8 cellular contexts compared by ENCODE assay signal in genomic region chr3:32501785-32502088, GRCh38. TPM values are rescaled to one million over a fixed set of nuclear protein-coding genes. Genes with fewer than 3 reads are reported as not detected.
DNase-seq lines count a peak whose midpoint lies in the region; ATAC-seq and TF ChIP-seq lines count a peak whose summit lies in the region.

No MANE protein-coding gene starts in this region.

- peak overlapping the region; percentile 86 to 92 (median 87) for H3K9ac ChIP-seq in skeletal muscle tissue (ENCODE audit: low read depth in 1 of 3, low read length in 3 of 3)

- POLR2A ChIA-PET in RWPE1 (lab: Yijun Ruan, JAX; ENCODE audit: low non-redundant PET) = no interaction called here

- ATAC-seq in GM21723 (IDR thresholded peaks at IDR 0.05; ENCODE audit: unreplicated experiment) (peak; percentile 1), HG03521 (IDR thresholded peaks at IDR 0.05; ENCODE audit: unreplicated experiment) (no peak), GM19324 (IDR thresholded peaks at IDR 0.05; ENCODE audit: low FRiP score, unreplicated experiment) (no peak)

- peaks cover 2 to 9% (median 5%) of the 10 kb centered on the region in 3 donors for H3K4me1 ChIP-seq in skeletal muscle tissue (ENCODE audit: control insufficient read depth in 3 of 3, insufficient read depth in 3 of 3, low read length in 3 of 3)

- no peak for DNase-seq in RWPE1 (ENCODE audit: low spot score)
- no peak for DNase-seq in fibroblast of pulmonary artery (ENCODE audit: low read depth)
- no peak for DNase-seq in NCI-H1105 treated with DMSO at 0.1 percent for 48 hours (lab: John Stamatoyannopoulos, UW)
- DNase-seq in EL = no peak

- H3K9me3 ChIP-seq in skeletal muscle tissue (ENCODE audit: control insufficient read depth in 3 of 3, low read length in 3 of 3) = no peaks in the 10 kb centered on the region

- H3K27ac ChIP-seq in RWPE1 (peak overlapping the region; percentile 87), skeletal muscle tissue (ENCODE audit: low read depth, low read length) (peak overlapping the region; percentile 90)

- no peaks in the 10 kb centered on the region for H3K27me3 ChIP-seq in skeletal muscle tissue (ENCODE audit: control insufficient read depth in 3 of 3, insufficient read depth in 3 of 3, low read length in 3 of 3)

- peak overlapping the region; percentile 92 for H3K4me3 ChIP-seq in fibroblast of pulmonary artery (replicated peaks; ENCODE audit: low read depth, low read length)
- peak overlapping the region; percentile 89 to 95 (median 95) for H3K4me3 ChIP-seq in skeletal muscle tissue (ENCODE audit: low read length in 3 of 3)

- CTCF ChIA-PET in RWPE1 (lab: Yijun Ruan, JAX) = no interaction called here

- TF ChIP-seq CTCF in RWPE1 (conservative IDR thresholded peaks at IDR 0.05; ENCODE audit: low read depth) (no peak), fibroblast of pulmonary artery (IDR thresholded peaks at IDR 0.05; ENCODE audit: low read length, missing control alignments) (no peak)

- peaks cover 0 to 2% (median 0%) of the 10 kb centered on the region in 3 donors for H3K36me3 ChIP-seq in skeletal muscle tissue (ENCODE audit: control insufficient read depth in 3 of 3, insufficient read depth in 3 of 3, low read length in 3 of 3)

RNA-seq across cellular contexts. Expression of gene CMTM6, which starts 0.9 kb away (rescaled TPM):
- total RNA-seq in skeletal muscle tissue = 26.6 TPM
